ENCODE assay signal across 13 cellular contexts in the genomic region with DNA sequence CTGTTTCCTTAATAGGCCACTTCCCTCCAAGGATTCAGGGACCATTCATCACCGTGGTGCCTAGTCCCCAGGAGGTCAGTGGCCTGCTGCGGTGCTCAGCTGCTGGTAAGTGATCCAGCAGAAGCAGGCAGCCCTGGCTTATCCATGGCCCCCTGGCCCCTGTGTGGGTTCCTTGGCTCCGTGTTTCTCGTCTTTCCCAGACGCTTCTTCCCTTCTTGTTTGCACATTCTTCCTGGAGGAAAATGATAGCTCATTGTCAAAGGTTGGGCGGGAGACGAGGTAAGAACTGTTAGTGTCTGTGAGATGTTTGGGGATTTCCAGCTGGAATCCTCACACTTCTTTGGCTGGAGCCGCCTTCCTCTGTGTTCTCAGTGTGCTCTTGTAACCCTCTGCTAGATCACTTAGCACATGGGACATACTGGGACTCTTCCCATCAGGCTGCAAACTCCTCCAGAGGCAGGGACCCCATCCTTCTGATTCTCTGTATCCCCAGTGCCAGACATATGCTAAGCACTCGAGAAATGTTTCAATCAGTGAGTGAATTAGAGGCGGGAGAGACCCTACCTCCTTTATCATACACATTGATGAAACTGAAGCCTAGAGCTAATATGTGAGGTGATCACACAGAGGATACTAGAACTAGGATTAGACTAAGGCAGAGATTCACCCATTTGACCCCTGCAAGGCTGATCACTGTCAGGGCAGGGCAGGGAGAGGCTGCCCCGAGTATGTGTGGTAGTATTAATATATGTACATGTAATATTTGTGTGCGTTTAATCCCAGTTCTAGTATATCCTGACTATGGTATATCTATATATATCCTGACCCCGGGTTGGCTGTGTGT.
A peak's percentile ranks its signal among the peaks of the same experiment; 100 is the strongest.
DNase-seq lines count a peak whose midpoint lies in the region; ATAC-seq, FAIRE-seq and TF ChIP-seq lines count a peak whose summit lies in the region.
"Had no signal": no experiment of that assay in that cellular context is flagged by ENCODE, and none has a peak within 500 bp of the region (broad histone marks: within the 10 kb centered on the region; RNA-seq: fewer than 3 reads in every experiment).

No MANE protein-coding gene starts in this region.

- no peak for TF ChIP-seq EP300 in H1 (IDR thresholded peaks at IDR 0.05; ENCODE audit: borderline replicate concordance in 1 of 2, low read depth in 2 of 2, low read length in 2 of 2)

- no peak overlapping the region for H2BK20ac ChIP-seq in H1 (ENCODE audit: low read length)

- FAIRE-seq in H1 (lab: Jason Lieb, UNC), result no peak

- H3K4me1 ChIP-seq in H1 (replicated peaks in 1 of 4; ENCODE audit: control insufficient read depth in 3 of 4, insufficient read depth in 4 of 4, low read length in 3 of 4) (peaks cover 0 to 11% (median 4%) of the 10 kb centered on the region in 4 experiments; a peak in 5 of 7 replicates), right lobe of liver (no peaks in the 10 kb centered on the region), testis (peaks cover 17% of the 10 kb centered on the region)

- no peak overlapping the region for H3K56ac ChIP-seq in H1 (replicated peaks; ENCODE audit: insufficient read length, low read depth, low read length)

- H3K18ac ChIP-seq in H1 (ENCODE audit: extremely low read depth, low read length), result no peak overlapping the region; the same call in 1 of the 2 replicates

- H3K23ac ChIP-seq in H1 (ENCODE audit: insufficient read length), result no peak overlapping the region

- H2AFZ ChIP-seq in H1 (ENCODE audit: low read length), result no peak overlapping the region

- H3K27me3 ChIP-seq in H1 (replicated peaks in 1 of 4; ENCODE audit: control insufficient read depth in 3 of 4, extremely low read depth in 1 of 4, insufficient read depth in 3 of 4, low read length in 3 of 4), result no peaks in the 10 kb centered on the region
- H3K27me3 ChIP-seq in right lobe of liver, result no peaks in the 10 kb centered on the region
- H3K27me3 ChIP-seq in testis, result no peaks in the 10 kb centered on the region

- ATAC-seq in right lobe of liver, result peak; percentile 22 to 40 (median 31)

- H4K5ac ChIP-seq in H1 (ENCODE audit: insufficient read length, low read depth, low read length), result no peak overlapping the region

- no peak overlapping the region for H2BK15ac ChIP-seq in H1 (ENCODE audit: low read length)

- POLR2A ChIA-PET in H1 (lab: Charles Lee; ENCODE audit: partially characterized antibody), result interaction anchor here (0.6 kb wide), 1 partner anchor 146 kb away, joined by 3 read pairs; no protein-coding TSS in a partner anchor

- CTCF ChIA-PET in H1 (lab: Charles Lee; ENCODE audit: partially characterized antibody), result interaction anchor here (1.0 to 2.0 kb wide), 5 partner anchors 13 to 104 kb away, joined by 3 to 9 read pairs (median 4); no protein-coding TSS in a partner anchor

- TF ChIP-seq CTCF in H1 (IDR thresholded peaks at IDR 0.05; ENCODE audit: control extremely low read depth in 1 of 3, insufficient read depth in 1 of 3, low read depth in 1 of 3, low read length in 3 of 3), result no peak
- TF ChIP-seq CTCF in right lobe of liver (IDR thresholded peaks at IDR 0.05), result no peak
- TF ChIP-seq CTCF in testis (IDR thresholded peaks at IDR 0.05), result no peak

- no peaks in the 10 kb centered on the region for H4K20me1 ChIP-seq in H1 (replicated peaks in 1 of 2; ENCODE audit: control insufficient read depth in 1 of 2, insufficient read depth in 2 of 2, low read length in 2 of 2)

- no peaks in the 10 kb centered on the region for H3K23me2 ChIP-seq in H1 (ENCODE audit: low read depth, low read length)

- intact Hi-C loops in right lobe of liver (cut with DNase I), result no loop called here
- intact Hi-C loops in testis (cut with DNase I; ENCODE audit: low total_unique reads), result no loop called here

- H4K8ac ChIP-seq in H1 (ENCODE audit: extremely low read depth, insufficient read depth, low read length), result no peak overlapping the region

- no peak overlapping the region for H2BK5ac ChIP-seq in H1 (ENCODE audit: low read depth, low read length)

- no peak overlapping the region for H3K4ac ChIP-seq in H1 (replicated peaks; ENCODE audit: insufficient read length, low read depth, low read length)

- WGBS in H1 (ENCODE audit: extremely low coverage in 1 of 2, insufficient coverage in 1 of 2, insufficient read length in 1 of 2, insufficient replicate concordance in 2 of 2, low coverage in 1 of 2, low lambda C conversion rate in 2 of 2, missing lambda C conversion rate in 1 of 2), 2 experiments, result 83% methylated on average over 13 of the region's 13 CpGs; no CpG with 5 or more reads in 1 of the 2 experiments
- 67% methylated on average over 12 of the region's 13 CpGs for WGBS in right lobe of liver (ENCODE audit: insufficient coverage, low coverage, low lambda C conversion rate, missing lambda C conversion rate)
- 60 to 66% methylated on average over 13 of the region's 13 CpGs for WGBS in testis, 2 donors

- no peaks in the 10 kb centered on the region for H3K79me1 ChIP-seq in H1 (ENCODE audit: low read depth, low read length)

- H2BK12ac ChIP-seq in H1 (ENCODE audit: low read depth, low read length), result peak overlapping the region; percentile 1; the same call in 1 of the 2 replicates

- H3K9me3 ChIP-seq in H1 (ENCODE audit: insufficient read depth in 2 of 2, low read depth in 1 of 2, low read length in 1 of 2) (no peaks in the 10 kb centered on the region), right lobe of liver (no peaks in the 10 kb centered on the region), testis (no peaks in the 10 kb centered on the region)

- no peak overlapping the region for H4K91ac ChIP-seq in H1 (replicated peaks; ENCODE audit: insufficient read length, low read length)

- no peak for TF ChIP-seq RAD21 in H1 (IDR thresholded peaks at IDR 0.05 in 1 of 2, conservative IDR thresholded peaks at IDR 0.05 in 1 of 2; ENCODE audit: low read depth in 2 of 2, low read length in 2 of 2)

- no peak overlapping the region for H3K14ac ChIP-seq in H1 (ENCODE audit: insufficient read length)

- H3K4me3 ChIP-seq in H1 (ENCODE audit: extremely low read depth in 1 of 4, insufficient read depth in 2 of 4, low read depth in 3 of 4, low read length in 4 of 4), result no peak overlapping the region
- no peak overlapping the region for H3K4me3 ChIP-seq in right lobe of liver
- H3K4me3 ChIP-seq in testis, result no peak overlapping the region

- no peak overlapping the region for H3K4me2 ChIP-seq in H1 (ENCODE audit: insufficient read depth in 1 of 2, low read depth in 2 of 2, low read length in 2 of 2)

- no peak overlapping the region for H2BK120ac ChIP-seq in H1 (replicated peaks; ENCODE audit: low read depth, low read length)

- H3K79me2 ChIP-seq in H1 (ENCODE audit: control insufficient read depth in 1 of 2, insufficient read depth in 2 of 2, low read length in 2 of 2), result no peaks in the 10 kb centered on the region

- TF ChIP-seq POLR2A in H1 (IDR thresholded peaks at IDR 0.05; ENCODE audit: control extremely low read depth in 1 of 2, low read depth in 2 of 2, low read length in 2 of 2), result no peak
- TF ChIP-seq POLR2A in right lobe of liver (IDR thresholded peaks at IDR 0.05), result no peak
- no peak for TF ChIP-seq POLR2A in testis (IDR thresholded peaks at IDR 0.05)

- DNase-seq in M059J (ENCODE audit: low read depth), result peak; percentile 44
- DNase-seq in H1 (ENCODE audit: low read depth in 1 of 2, low spot score in 2 of 2), result no peak
- no peak for DNase-seq in right lobe of liver
- DNase-seq in testis, result peak; percentile 41
- no peak for DNase-seq in COLO829 (ENCODE audit: low spot score)
- DNase-seq in activated effector memory CD4-positive, alpha-beta T cell treated with Interleukin-2 at 50 U/mL for 16 hours, result no peak
- DNase-seq in pons (ENCODE audit: low spot score), result no peak
- no peak for DNase-seq in stimulated activated CD4-positive, alpha-beta T cell treated with anti-CD3 and anti-CD28 coated beads, Interleukin-12 subunit alpha, Interleukin-12 subunit beta, amount 100 ng/mL, for 4 hours
- DNase-seq: aorta; CD4-positive, CD25-positive, alpha-beta regulatory T cell; NCI-H1092; NCI-H524 had no signal

- H3K36me3 ChIP-seq in H1 (ENCODE audit: control insufficient read depth in 2 of 4, insufficient read depth in 4 of 4, low read length in 3 of 4) (no peaks in the 10 kb centered on the region; a peak in 1 of 8 replicates), right lobe of liver (no peaks in the 10 kb centered on the region), testis (ENCODE audit: low read depth, missing control alignments) (no peaks in the 10 kb centered on the region)

- H3K27ac ChIP-seq in H1 (ENCODE audit: low read depth, low read length) (no peak overlapping the region), right lobe of liver (no peak overlapping the region), testis (peak overlapping the region; percentile 53 to 71)
- H3K27ac ChIP-seq: VCaP had no signal

- H3K9ac ChIP-seq in H1 (replicated peaks in 1 of 4; ENCODE audit: extremely low read depth in 1 of 4, low read depth in 3 of 4, low read length in 3 of 4), result no peak overlapping the region

- H2AK5ac ChIP-seq in H1 (ENCODE audit: low read depth, low read length), result no peak overlapping the region

TF ChIP-seq in H1, 55 proteins besides CTCF, POLR2A, EP300 and RAD21 (continues in another document):
- TF ChIP-seq MAFK (IDR thresholded peaks at IDR 0.05; ENCODE audit: low read depth, low read length) (no peak), BACH1 (IDR thresholded peaks at IDR 0.05; ENCODE audit: low read length) (no peak), BCL11A (IDR thresholded peaks at IDR 0.05; ENCODE audit: low read depth in 2 of 2, low read length in 2 of 2) (no peak), SP2 (IDR thresholded peaks at IDR 0.05; ENCODE audit: low read length) (no peak), CTBP2 (IDR thresholded peaks at IDR 0.05; ENCODE audit: borderline replicate concordance, insufficient read depth, insufficient read length, low read length) (no peak), SRF (IDR thresholded peaks at IDR 0.05; ENCODE audit: low read depth, low read length) (no peak), YY1 (IDR thresholded peaks at IDR 0.05; ENCODE audit: low read depth, low read length) (no peak), KDM5A (IDR thresholded peaks at IDR 0.05; ENCODE audit: low read length) (no peak), KDM1A (IDR thresholded peaks at IDR 0.05; ENCODE audit: borderline replicate concordance, low read length) (no peak), NRF1 (IDR thresholded peaks at IDR 0.05; ENCODE audit: low read depth, low read length) (no peak), ZNF274 (IDR thresholded peaks at IDR 0.05; ENCODE audit: borderline replicate concordance, extremely low read depth, low read length) (no peak), RNF2 (IDR thresholded peaks at IDR 0.05; ENCODE audit: borderline replicate concordance, low read depth, low read length, missing control alignments, poor library complexity, severe bottlenecking) (no peak)
- TF ChIP-seq, protein P1, sequence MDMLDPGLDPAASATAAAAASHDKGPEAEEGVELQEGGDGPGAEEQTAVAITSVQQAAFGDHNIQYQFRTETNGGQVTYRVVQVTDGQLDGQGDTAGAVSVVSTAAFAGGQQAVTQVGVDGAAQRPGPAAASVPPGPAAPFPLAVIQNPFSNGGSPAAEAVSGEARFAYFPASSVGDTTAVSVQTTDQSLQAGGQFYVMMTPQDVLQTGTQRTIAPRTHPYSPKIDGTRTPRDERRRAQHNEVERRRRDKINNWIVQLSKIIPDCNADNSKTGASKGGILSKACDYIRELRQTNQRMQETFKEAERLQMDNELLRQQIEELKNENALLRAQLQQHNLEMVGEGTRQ (IDR thresholded peaks at IDR 0.05; ENCODE audit: low read length), result no peak

Comparison
In these comparisons a context has a peak if more than half of its experiments do, and no peak if none do; other contexts are left out.
1. DNase-seq: peak in M059J (single experiment) and testis (single experiment); none in H1 (0 of 2), right lobe of liver (0 of 3), COLO829 (single experiment), activated effector memory CD4-positive, alpha-beta T cell treated with Interleukin-2 at 50 U/mL for 16 hours (single experiment), pons (single experiment) and stimulated activated CD4-positive, alpha-beta T cell treated with anti-CD3 and anti-CD28 coated beads, Interleukin-12 subunit alpha, Interleukin-12 subunit beta, amount 100 ng/mL, for 4 hours (single experiment).
2. H3K27ac ChIP-seq: peak in testis (2 of 2); none in H1 (single experiment) and right lobe of liver (0 of 3).